ENCODE assay signal across 13 cellular contexts in the genomic region with DNA sequence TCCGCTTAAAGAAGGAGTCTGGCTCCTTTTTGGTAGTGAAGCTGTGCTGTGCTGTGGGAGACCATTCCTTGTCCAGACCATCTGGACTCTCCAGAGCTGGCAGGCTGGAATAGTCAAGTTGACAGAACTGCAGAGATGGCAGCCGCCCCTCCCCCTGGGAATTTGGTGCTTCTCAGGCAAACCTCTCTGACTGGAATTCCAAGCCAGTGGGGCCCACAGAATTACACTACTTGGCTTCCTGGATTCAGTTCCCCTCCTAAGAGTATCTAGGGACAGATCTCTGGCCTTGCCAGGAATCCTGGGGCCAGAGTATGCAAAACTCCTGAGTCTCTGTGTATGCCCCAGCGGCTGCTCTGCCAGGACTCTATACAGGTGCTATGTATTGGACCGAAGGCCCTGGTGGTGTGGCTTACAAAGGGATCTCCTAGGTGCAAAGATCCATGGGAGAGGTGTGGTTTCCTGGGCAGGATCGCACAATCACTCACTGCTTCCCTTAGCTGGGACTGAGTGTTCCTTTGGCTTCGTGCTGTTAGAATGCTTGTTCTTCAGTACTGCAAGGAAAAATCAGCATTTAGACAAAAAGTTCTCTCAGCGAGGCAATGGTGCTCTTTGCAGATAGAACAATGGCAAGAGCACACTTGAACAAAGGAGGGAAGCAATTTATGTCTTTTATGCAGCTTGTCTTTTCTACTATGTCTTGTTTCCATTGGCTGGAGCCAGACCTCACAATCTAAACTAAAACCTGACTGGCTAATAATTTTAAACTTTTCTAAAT.
DNase-seq lines count a peak whose midpoint lies in the region; ATAC-seq and TF ChIP-seq lines count a peak whose summit lies in the region.
"Had no signal": no experiment of that assay in that cellular context is flagged by ENCODE, and none has a peak within 500 bp of the region (broad histone marks: within the 10 kb centered on the region; RNA-seq: fewer than 3 reads in every experiment).

No MANE protein-coding gene starts in this region.

- WGBS in upper lobe of left lung, 2 donors: 48 to 75% methylated on average over 3 to 7 of the region's 7 CpGs
- WGBS in SK-N-SH (ENCODE audit: low lambda C conversion rate): 93% methylated on average over 4 of the region's 7 CpGs

- no peak overlapping the region for H3K4me3 ChIP-seq in breast epithelium
- H3K4me3 ChIP-seq in iPS-20b (ENCODE audit: low read length): 0 out of 2 replicates have a peak overlapping the region, but pooled peaks have one; percentile 1
- no peak overlapping the region for H3K4me3 ChIP-seq in upper lobe of left lung
- H3K4me3 ChIP-seq in SK-N-SH (ENCODE audit: low read depth in 2 of 2, low read length in 1 of 2): no peak overlapping the region
- H3K4me3 ChIP-seq: testis had no signal

- ATAC-seq in upper lobe of left lung (ENCODE audit: low FRiP score in 2 of 2) (no peak), HG02588 (IDR thresholded peaks at IDR 0.05; ENCODE audit: unreplicated experiment) (no peak), GM18873 (IDR thresholded peaks at IDR 0.05; ENCODE audit: low FRiP score, unreplicated experiment) (no peak)
- ATAC-seq: activated CD4-positive, alpha-beta T cell treated with anti-CD3 and anti-CD28 coated beads for 36 hours had no signal

- no peak overlapping the region for H2AFZ ChIP-seq in SK-N-SH (ENCODE audit: low read depth)

- no peaks in the 10 kb centered on the region for H3K9me2 ChIP-seq in SK-N-SH

- TF ChIP-seq CTCF in MCF 10A (IDR thresholded peaks at IDR 0.05; ENCODE audit: unreplicated experiment) (no peak), breast epithelium (IDR thresholded peaks at IDR 0.05) (no peak), brain (conservative IDR thresholded peaks at IDR 0.05) (no peak), upper lobe of left lung (IDR thresholded peaks at IDR 0.05) (no peak), SK-N-SH (IDR thresholded peaks at IDR 0.05) (no peak)

- H3K36me3 Mint-ChIP-seq in MCF 10A (ENCODE audit: insufficient read depth, unreplicated experiment) (peaks cover 11% of the 10 kb centered on the region), brain (peaks cover 36% of the 10 kb centered on the region)

- BruUV-seq in MCF 10A (replicated peaks; lab: Mats Ljungman, UMichigan): no TSS peak

- H3K9me3 Mint-ChIP-seq in MCF 10A (ENCODE audit: unreplicated experiment): no peaks in the 10 kb centered on the region
- H3K9me3 Mint-ChIP-seq in brain: peaks cover 3 to 12% (median 8%) of the 10 kb centered on the region in 5 experiments
- H3K9me3 Mint-ChIP-seq: activated naive CD4-positive, alpha-beta T cell treated with anti-CD3 and anti-CD28 coated beads for 36 hours had no signal

- H4K20me1 ChIP-seq in SK-N-SH (ENCODE audit: insufficient read depth): no peaks in the 10 kb centered on the region

- H3K9ac ChIP-seq in iPS-20b (ENCODE audit: low read depth, low read length) (no peak overlapping the region; the same call in 1 of the 2 replicates), SK-N-SH (no peak overlapping the region)

- H3K27ac ChIP-seq in breast epithelium (peak overlapping the region in 1 of 2 donors; percentile 32), iPS-20b (ENCODE audit: low read length) (no peak overlapping the region), upper lobe of left lung (peak overlapping the region in 3 of 4 donors; percentile 28 to 46 (median 30)), SK-N-SH (ENCODE audit: low read depth in 2 of 2, low read length in 1 of 2) (no peak overlapping the region; a peak in 1 of 4 replicates)

- H3K27me3 ChIP-seq in breast epithelium: no peaks in the 10 kb centered on the region
- H3K27me3 ChIP-seq in iPS-20b (ENCODE audit: insufficient read depth, low read length): no peaks in the 10 kb centered on the region
- no peaks in the 10 kb centered on the region for H3K27me3 ChIP-seq in upper lobe of left lung
- no peaks in the 10 kb centered on the region for H3K27me3 ChIP-seq in SK-N-SH (ENCODE audit: insufficient read depth)
- H3K27me3 ChIP-seq: testis had no signal

- TF ChIP-seq RAD21 in SK-N-SH (IDR thresholded peaks at IDR 0.05; ENCODE audit: low read length): no peak

- H3K9me3 ChIP-seq in breast epithelium: no peaks in the 10 kb centered on the region
- H3K9me3 ChIP-seq in iPS-20b (ENCODE audit: insufficient read depth, low read depth, low read length): no peaks in the 10 kb centered on the region
- no peaks in the 10 kb centered on the region for H3K9me3 ChIP-seq in upper lobe of left lung
- no peaks in the 10 kb centered on the region for H3K9me3 ChIP-seq in SK-N-SH
- H3K9me3 ChIP-seq: testis had no signal

- intact Hi-C loops in MCF 10A (cut with micrococcal nuclease): no loop called here
- intact Hi-C loops in breast epithelium (cut with DNase I; ENCODE audit: low total_unique reads): no loop called here

- no peak for TF ChIP-seq POLR2A in breast epithelium (IDR thresholded peaks at IDR 0.05)
- no peak for TF ChIP-seq POLR2A in upper lobe of left lung (IDR thresholded peaks at IDR 0.05)

- CTCF ChIA-PET in MCF 10A (lab: Yijun Ruan, JAX): interaction anchor here (0.9 kb wide), 1 partner anchor 26 kb away, joined by 3 read pairs; no protein-coding TSS in a partner anchor
- CTCF ChIA-PET in SK-N-SH (lab: Yijun Ruan, JAX): interaction anchor here (1.1 kb wide), 1 partner anchor 346 kb away, joined by 3 read pairs; no protein-coding TSS in a partner anchor

- peak overlapping the region; percentile 87 for H3K27ac Mint-ChIP-seq in MCF 10A (ENCODE audit: low read depth, unreplicated experiment)
- peak overlapping the region; percentile 52 to 90 (median 85) for H3K27ac Mint-ChIP-seq in brain
- H3K27ac Mint-ChIP-seq: activated CD4-positive, alpha-beta T cell treated with anti-CD3 and anti-CD28 coated beads for 36 hours; activated naive CD4-positive, alpha-beta T cell treated with anti-CD3 and anti-CD28 coated beads for 36 hours had no signal

- H3K4me3 Mint-ChIP-seq in MCF 10A (ENCODE audit: unreplicated experiment) (peak overlapping the region; percentile 45), brain (peak overlapping the region in 2 of 5 experiments; percentile 16 to 39)
- H3K4me3 Mint-ChIP-seq: activated CD4-positive, alpha-beta T cell treated with anti-CD3 and anti-CD28 coated beads for 36 hours; activated naive CD4-positive, alpha-beta T cell treated with anti-CD3 and anti-CD28 coated beads for 36 hours had no signal

- no peaks in the 10 kb centered on the region for H3K79me2 ChIP-seq in SK-N-SH (ENCODE audit: insufficient read depth)

- H3K36me3 ChIP-seq in breast epithelium (no peaks in the 10 kb centered on the region), iPS-20b (ENCODE audit: insufficient read depth, low read depth, low read length) (no peaks in the 10 kb centered on the region), upper lobe of left lung (no peaks in the 10 kb centered on the region), SK-N-SH (replicated peaks in 1 of 2; ENCODE audit: control insufficient read depth in 1 of 2, insufficient read depth in 2 of 2, low read length in 1 of 2) (peaks cover 2 to 7% of the 10 kb centered on the region in 2 experiments)

- H3K4me2 ChIP-seq in SK-N-SH: no peak overlapping the region

- POLR2A ChIA-PET in MCF 10A (lab: Yijun Ruan, JAX): interaction anchor here (1.0 to 1.4 kb wide), 2 partner anchors 77 to 106 kb away, joined by 3 read pairs; no protein-coding TSS in a partner anchor
- POLR2A ChIA-PET in SK-N-SH (lab: Yijun Ruan, JAX): no interaction called here

- no peaks in the 10 kb centered on the region for H3K27me3 Mint-ChIP-seq in MCF 10A (ENCODE audit: insufficient read depth, unreplicated experiment)
- no peaks in the 10 kb centered on the region for H3K27me3 Mint-ChIP-seq in brain
- H3K27me3 Mint-ChIP-seq: activated CD4-positive, alpha-beta T cell treated with anti-CD3 and anti-CD28 coated beads for 36 hours had no signal

- H3F3A ChIP-seq in SK-N-SH (replicated peaks; ENCODE audit: insufficient read depth): no peaks in the 10 kb centered on the region

- peaks cover 26% of the 10 kb centered on the region for H3K4me1 Mint-ChIP-seq in MCF 10A (ENCODE audit: insufficient read depth, unreplicated experiment)
- H3K4me1 Mint-ChIP-seq in brain: peaks cover 14% of the 10 kb centered on the region

- TF ChIP-seq EP300 in upper lobe of left lung (IDR thresholded peaks at IDR 0.05): no peak
- TF ChIP-seq EP300 in SK-N-SH (IDR thresholded peaks at IDR 0.05; ENCODE audit: borderline replicate concordance in 1 of 2, low read depth in 1 of 2, low read length in 1 of 2): no peak

- peak; percentile 41 for DNase-seq in MCF 10A (ENCODE audit: unreplicated experiment)
- no peak for DNase-seq in breast epithelium (ENCODE audit: low spot score in 2 of 2)
- DNase-seq in upper lobe of left lung: no peak
- DNase-seq in SK-N-SH: no peak
- DNase-seq: activated CD4-positive, alpha-beta T cell treated with anti-CD3 and anti-CD28 coated beads for 36 hours; activated naive CD4-positive, alpha-beta T cell treated with anti-CD3 and anti-CD28 coated beads for 36 hours; cortex of kidney; stimulated activated CD4-positive, alpha-beta T cell treated with anti-CD3 and anti-CD28 coated beads, Interleukin-4, amount 100 ng/mL, for 24 hours; testis had no signal

- H3K4me1 ChIP-seq in breast epithelium: no peaks in the 10 kb centered on the region
- peaks cover 18% of the 10 kb centered on the region for H3K4me1 ChIP-seq in iPS-20b (ENCODE audit: insufficient read depth, low read length)
- peaks cover 4 to 16% (median 14%) of the 10 kb centered on the region in 4 donors for H3K4me1 ChIP-seq in upper lobe of left lung
- H3K4me1 ChIP-seq in SK-N-SH (ENCODE audit: control insufficient read depth in 1 of 2, insufficient read depth in 2 of 2, low read depth in 1 of 2, low read length in 1 of 2): peaks cover 0 to 11% of the 10 kb centered on the region in 2 experiments; a peak in 1 of 4 replicates
- H3K4me1 ChIP-seq: testis had no signal

TF ChIP-seq in SK-N-SH, 30 proteins besides CTCF, POLR2A, EP300 and RAD21 (continues in another document):
- TF ChIP-seq GABPA (IDR thresholded peaks at IDR 0.05; ENCODE audit: low read depth) (no peak), CHD2 (IDR thresholded peaks at IDR 0.05; ENCODE audit: low read length, partially characterized antibody) (no peak), NRF1 (IDR thresholded peaks at IDR 0.05; ENCODE audit: low read depth, low read length) (no peak), TAF1 (IDR thresholded peaks at IDR 0.05; ENCODE audit: borderline replicate concordance, low read depth, low read length) (no peak), JUND (IDR thresholded peaks at IDR 0.05) (no peak), SMC3 (IDR thresholded peaks at IDR 0.05; ENCODE audit: low read depth, low read length) (no peak), EZH2phosphoT487 (IDR thresholded peaks at IDR 0.05; ENCODE audit: borderline replicate concordance, low read depth) (no peak)

Comparison
In these comparisons a context has a peak if more than half of its experiments do, and no peak if none do; other contexts are left out.
1. H3K27ac ChIP-seq: peak in upper lobe of left lung (3 of 4); none in iPS-20b (single experiment) and SK-N-SH (0 of 2).